In genomic region chr1:2911391-2912178, GRCh38 we compare ENCODE assay signal across 22 cellular contexts.
"Had no signal": no experiment of that assay in that cellular context is flagged by ENCODE, and none has a peak within 500 bp of the region (broad histone marks: within the 10 kb centered on the region; RNA-seq: fewer than 3 reads in every experiment).

No MANE protein-coding gene starts in this region.

- H3K4me1 ChIP-seq: foreskin keratinocyte, heart left ventricle, right atrium auricular region, stomach, transverse colon had no signal

- DNase-seq: effector CD4-positive, alpha-beta T cell; endodermal cell; erythroblast; foreskin keratinocyte; heart left ventricle; hippocampal formation; left colon; left ventricle myocardium superior; mesenchymal stem cell; midbrain; small intestine; stimulated activated CD4-positive, alpha-beta T cell treated with anti-CD3 and anti-CD28 coated beads, Interleukin-4, amount 100 ng/mL, for 1 hour; stimulated activated naive CD4-positive, alpha-beta T cell; stomach; substantia nigra; transverse colon had no signal

- FAIRE-seq: endothelial cell of umbilical vein, small intestine had no signal

- H3K36me3 ChIP-seq: heart left ventricle, right atrium auricular region, stomach, thoracic aorta, transverse colon had no signal

- H3K27ac ChIP-seq: coronary artery, foreskin keratinocyte, heart left ventricle, right atrium auricular region, stomach, thoracic aorta, transverse colon had no signal

- H3K9me3 ChIP-seq: heart left ventricle, right atrium auricular region, stomach, thoracic aorta, transverse colon had no signal

- H3K4me3 ChIP-seq: coronary artery, heart left ventricle, lung, right atrium auricular region, stomach, thoracic aorta, transverse colon had no signal

- H3K27me3 ChIP-seq: foreskin keratinocyte, right atrium auricular region, transverse colon had no signal

- ATAC-seq: foreskin keratinocyte; heart left ventricle; left colon; left ventricle myocardium superior; natural killer cell treated with Interleukin-12 subunit alpha and Interleukin-12 subunit beta and Interleukin-15 and Interleukin-18, amount 100 ng/mL, for 72 hours had no signal
